8 cellular contexts compared by ENCODE assay signal in genomic region chr20:62861732-62862336, GRCh38. TPM values are rescaled to one million over a fixed set of nuclear protein-coding genes. Genes with fewer than 3 reads are reported as not detected.
DNase-seq lines count a peak whose midpoint lies in the region; ATAC-seq and TF ChIP-seq lines count a peak whose summit lies in the region.

Gene TCFL5, minus strand, starts transcription at chr20:62861822. Its CDS starts 152 bp downstream, at chr20:62861670.

- no peak within 1 kb of the TSS for H3K27ac Mint-ChIP-seq in activated CD4-positive, alpha-beta memory T cell treated with anti-CD3 and anti-CD28 coated beads for 36 hours

- peak; percentile 75 for ATAC-seq in GM18868 (IDR thresholded peaks at IDR 0.05; ENCODE audit: unreplicated experiment)
- ATAC-seq in HG03196 (IDR thresholded peaks at IDR 0.05; ENCODE audit: unreplicated experiment) = peak; percentile 74
- ATAC-seq in lower lobe of right lung = peak; percentile 99 to 100

- H3K9me3 Mint-ChIP-seq in activated CD4-positive, alpha-beta memory T cell treated with anti-CD3 and anti-CD28 coated beads for 36 hours = no peaks in the 10 kb centered on the region

- DNase-seq in ACHN (peak; percentile 67), NCI-H82 (lab: John Stamatoyannopoulos, UW) (peak; percentile 88), lower lobe of right lung (peak; percentile 92)
- peak; percentile 95 for DNase-seq in activated CD4-positive, alpha-beta memory T cell treated with anti-CD3 and anti-CD28 coated beads for 36 hours
- DNase-seq in stimulated activated CD4-positive, alpha-beta T cell treated with anti-CD3 and anti-CD28 coated beads, TNF-alpha, amount 100 ng/mL, for 24 hours (ENCODE audit: low read depth in 3 of 3) = peak; percentile 84 to 93 (median 86)

- peak within 1 kb of the TSS; percentile 60 for H3K4me3 Mint-ChIP-seq in activated CD4-positive, alpha-beta memory T cell treated with anti-CD3 and anti-CD28 coated beads for 36 hours

- in situ Hi-C loops in ACHN (cut with HindIII; ENCODE audit: low pct_ligation_motif_present, low pct_unique_long_range_greater_than_20kb, low sequenced_read_pairs) = no loop called here

- H3K4me3 ChIP-seq in duodenal mucosa (ENCODE audit: low read depth in 1 of 2, low read length in 2 of 2) (peak within 1 kb of the TSS; percentile 40 to 63), lower lobe of right lung (peak within 1 kb of the TSS; percentile 51)

- intact Hi-C loops in activated CD4-positive, alpha-beta memory T cell treated with anti-CD3 and anti-CD28 coated beads for 36 hours (cut with micrococcal nuclease) = loop anchor here (5.0 kb wide), 1 partner anchor 65 kb away; the partner anchor contains the start of gene DIDO1
- intact Hi-C loops in lower lobe of right lung (cut with DNase I) = no loop called here

- no peak within 1 kb of the TSS for H3K9ac ChIP-seq in duodenal mucosa (ENCODE audit: low read depth in 1 of 2, low read length in 2 of 2)

- no peaks in the 10 kb centered on the region for H3K27me3 Mint-ChIP-seq in activated CD4-positive, alpha-beta memory T cell treated with anti-CD3 and anti-CD28 coated beads for 36 hours

- H3K36me3 ChIP-seq in duodenal mucosa (ENCODE audit: control insufficient read depth in 1 of 2, insufficient read depth in 2 of 2, low read length in 2 of 2) = peaks cover 0 to 2% of the 10 kb centered on the region in 2 donors
- H3K36me3 ChIP-seq in lower lobe of right lung = peaks cover 4% of the 10 kb centered on the region

- POLR2A ChIA-PET in activated CD4-positive, alpha-beta memory T cell treated with anti-CD3 and anti-CD28 coated beads for 36 hours (lab: Charles Lee) = interaction anchor here (1.3 to 1.5 kb wide), 2 partner anchors 37 to 76 kb away, joined by 3 to 4 read pairs; partner anchors contain the start of gene GID8

- peaks cover 16% of the 10 kb centered on the region for H3K4me1 Mint-ChIP-seq in activated CD4-positive, alpha-beta memory T cell treated with anti-CD3 and anti-CD28 coated beads for 36 hours (ENCODE audit: low read depth)

- H3K27ac ChIP-seq in duodenal mucosa (ENCODE audit: low read depth, low read length) = peak within 1 kb of the TSS; percentile 42
- no peak within 1 kb of the TSS for H3K27ac ChIP-seq in lower lobe of right lung

- H3K9me3 ChIP-seq in duodenal mucosa (ENCODE audit: control insufficient read depth in 1 of 2, low read length in 2 of 2) (no peaks in the 10 kb centered on the region), lower lobe of right lung (no peaks in the 10 kb centered on the region)

- peaks cover 0 to 6% of the 10 kb centered on the region in 2 donors for H3K27me3 ChIP-seq in duodenal mucosa (ENCODE audit: control insufficient read depth in 1 of 2, insufficient read depth in 2 of 2, low read length in 2 of 2)
- no peaks in the 10 kb centered on the region for H3K27me3 ChIP-seq in lower lobe of right lung (ENCODE audit: low read depth)

- H3K4me1 ChIP-seq in duodenal mucosa (ENCODE audit: control insufficient read depth in 1 of 2, insufficient read depth in 2 of 2, low read length in 2 of 2) = peaks cover 7 to 10% of the 10 kb centered on the region in 2 donors
- peaks cover 14% of the 10 kb centered on the region for H3K4me1 ChIP-seq in lower lobe of right lung

- TF ChIP-seq CTCF in lower lobe of right lung (IDR thresholded peaks at IDR 0.05) = no peak

- CTCF ChIA-PET in activated CD4-positive, alpha-beta memory T cell treated with anti-CD3 and anti-CD28 coated beads for 36 hours (lab: Charles Lee) = interaction anchor here (0.7 to 1.9 kb wide), 4 partner anchors 9 to 362 kb away, joined by 3 to 5 read pairs (median 4); no protein-coding TSS in a partner anchor

- peaks cover 4% of the 10 kb centered on the region for H3K36me3 Mint-ChIP-seq in activated CD4-positive, alpha-beta memory T cell treated with anti-CD3 and anti-CD28 coated beads for 36 hours

RNA-seq across cellular contexts. Expression of gene TCFL5, which starts in this region (rescaled TPM):
- 1 to 10 TPM; 4.7 to 5.0 TPM for total RNA-seq in activated CD4-positive, alpha-beta memory T cell treated with anti-CD3 and anti-CD28 coated beads for 36 hours
- total RNA-seq in lower lobe of right lung = 8.2 TPM
